8 cellular contexts compared by ENCODE assay signal in the genomic region with DNA sequence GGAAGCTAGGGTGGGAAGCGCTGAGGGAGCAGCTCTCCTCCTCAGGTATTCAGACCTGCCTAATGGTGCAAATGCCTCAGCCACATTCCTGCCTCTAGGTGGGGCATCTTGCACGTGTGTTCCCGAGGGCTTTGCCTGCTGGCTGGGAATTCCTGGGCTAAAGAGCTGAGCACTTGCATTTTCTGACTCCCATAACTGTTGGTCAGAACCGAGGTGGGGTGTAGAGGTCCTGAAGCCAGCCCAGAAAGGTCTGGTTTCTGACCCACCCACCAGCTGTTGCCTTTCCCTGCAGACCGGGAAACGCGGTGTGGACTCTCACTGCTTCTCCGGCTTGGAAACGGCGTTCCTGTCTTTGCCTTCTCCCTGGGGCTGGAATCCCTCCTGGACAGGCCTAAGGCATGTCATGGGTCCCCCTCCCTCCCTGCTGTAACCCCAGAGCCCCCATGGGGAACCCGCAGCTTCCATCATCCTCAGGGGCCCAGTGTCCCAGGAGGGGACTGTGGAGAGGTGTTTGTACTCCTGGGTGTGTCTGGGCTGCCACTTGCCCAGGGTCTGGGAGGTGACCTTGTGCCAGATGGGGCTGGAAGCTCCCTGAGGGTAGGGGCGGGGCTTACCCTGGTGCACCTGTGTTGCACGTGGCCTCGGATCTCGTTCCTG. TPM values are rescaled to one million over a fixed set of nuclear protein-coding genes. Genes with fewer than 3 reads are reported as not detected.
A peak's percentile ranks its signal among the peaks of the same experiment; 100 is the strongest.
DNase-seq lines count a peak whose midpoint lies in the region; ATAC-seq and TF ChIP-seq lines count a peak whose summit lies in the region.

No MANE protein-coding gene starts in this region.

- no peaks in the 10 kb centered on the region for H3K27me3 ChIP-seq in lung (ENCODE audit: control insufficient read depth, insufficient read depth)

- peaks cover 6% of the 10 kb centered on the region for H3K9me3 Mint-ChIP-seq in stimulated activated effector memory CD8-positive, alpha-beta T cell treated with anti-CD3 and anti-CD28 coated beads, Interleukin-12 subunit alpha, Interleukin-12 subunit beta, amount 100 ng/mL, for 72 hours

- peaks cover 0 to 3% of the 10 kb centered on the region in 2 donors for H3K4me1 ChIP-seq in lung (ENCODE audit: control insufficient read depth in 2 of 2, insufficient read depth in 2 of 2, low read length in 2 of 2)

- no peak overlapping the region for H3K4me3 Mint-ChIP-seq in stimulated activated effector memory CD8-positive, alpha-beta T cell treated with anti-CD3 and anti-CD28 coated beads, Interleukin-12 subunit alpha, Interleukin-12 subunit beta, amount 100 ng/mL, for 72 hours

- no peak overlapping the region for H3K4me3 ChIP-seq in lung

- no peaks in the 10 kb centered on the region for H3K36me3 Mint-ChIP-seq in stimulated activated effector memory CD8-positive, alpha-beta T cell treated with anti-CD3 and anti-CD28 coated beads, Interleukin-12 subunit alpha, Interleukin-12 subunit beta, amount 100 ng/mL, for 72 hours

- DNase-seq in DMS153 treated with DMSO at 0.1 percent for 48 hours (lab: John Stamatoyannopoulos, UW; ENCODE audit: unreplicated experiment) (peak; percentile 30), DMS153 (lab: John Stamatoyannopoulos, UW) (no peak), NCI-H524 treated with DMSO at 0.1 percent for 48 hours (lab: John Stamatoyannopoulos, UW) (peak; percentile 15), dermis blood vessel endothelial cell (peak; percentile 87), lung (ENCODE audit: low spot score) (peak; percentile 85)
- no peak for DNase-seq in stimulated activated effector memory CD8-positive, alpha-beta T cell treated with anti-CD3 and anti-CD28 coated beads, Interleukin-12 subunit alpha, Interleukin-12 subunit beta, amount 100 ng/mL, for 72 hours (ENCODE audit: low spot score in 2 of 2)

- peaks cover 13% of the 10 kb centered on the region for H3K4me1 Mint-ChIP-seq in stimulated activated effector memory CD8-positive, alpha-beta T cell treated with anti-CD3 and anti-CD28 coated beads, Interleukin-12 subunit alpha, Interleukin-12 subunit beta, amount 100 ng/mL, for 72 hours

- TF ChIP-seq CTCF in lung (IDR thresholded peaks at IDR 0.05; ENCODE audit: control extremely low read depth, extremely low read depth): peak; percentile 79

- H3K27ac ChIP-seq in lung (ENCODE audit: low read depth in 1 of 2, low read length in 1 of 2): no peak overlapping the region

- ATAC-seq in lung (ENCODE audit: insufficient read depth, low FRiP score) (peak; percentile 71), GM21526 (IDR thresholded peaks at IDR 0.05; ENCODE audit: low FRiP score, unreplicated experiment) (no peak)
- no peak for ATAC-seq in stimulated activated effector memory CD8-positive, alpha-beta T cell treated with anti-CD3 and anti-CD28 coated beads, Interleukin-12 subunit alpha, Interleukin-12 subunit beta, amount 100 ng/mL, for 72 hours
- ATAC-seq in activated CD4-positive, CD25-positive, alpha-beta regulatory T cell treated with anti-CD3 and anti-CD28 coated beads, Interleukin-2, amount 50 U/mL, for 24 hours: no peak

- H3K27ac Mint-ChIP-seq in stimulated activated effector memory CD8-positive, alpha-beta T cell treated with anti-CD3 and anti-CD28 coated beads, Interleukin-12 subunit alpha, Interleukin-12 subunit beta, amount 100 ng/mL, for 72 hours: no peak overlapping the region

- H3K9me3 ChIP-seq in lung (ENCODE audit: control insufficient read depth in 2 of 2, insufficient read depth in 1 of 2, low read length in 1 of 2): no peaks in the 10 kb centered on the region

- no peaks in the 10 kb centered on the region for H3K36me3 ChIP-seq in lung (ENCODE audit: control insufficient read depth in 2 of 2, insufficient read depth in 2 of 2, low read length in 2 of 2)

- 56 to 72% methylated on average over 15 of the region's 15 CpGs for WGBS in lung, 2 donors

RNA-seq across cellular contexts. Expression of a gene that starts 24.0 kb away (rescaled TPM):
- total RNA-seq in dermis blood vessel endothelial cell (0.09 and 0.17 TPM in 2 replicates), lung (1 to 10 TPM in 1 of 2 donors, under 1 TPM in 1; 0.74 to 1.3 TPM)
- under 1 TPM; 0.08 to 0.12 TPM for polyA plus RNA-seq in lung

Comparison
In these comparisons a context has a peak if more than half of its experiments do, and no peak if none do; other contexts are left out.
1. DNase-seq: peak in DMS153 treated with DMSO at 0.1 percent for 48 hours (single experiment), NCI-H524 treated with DMSO at 0.1 percent for 48 hours (single experiment), dermis blood vessel endothelial cell (single experiment) and lung (single experiment); none in DMS153 (single experiment) and stimulated activated effector memory CD8-positive, alpha-beta T cell treated with anti-CD3 and anti-CD28 coated beads, Interleukin-12 subunit alpha, Interleukin-12 subunit beta, amount 100 ng/mL, for 72 hours (0 of 2).